Comparison of ENCODE assay signal across 8 cellular contexts in the genomic region with DNA sequence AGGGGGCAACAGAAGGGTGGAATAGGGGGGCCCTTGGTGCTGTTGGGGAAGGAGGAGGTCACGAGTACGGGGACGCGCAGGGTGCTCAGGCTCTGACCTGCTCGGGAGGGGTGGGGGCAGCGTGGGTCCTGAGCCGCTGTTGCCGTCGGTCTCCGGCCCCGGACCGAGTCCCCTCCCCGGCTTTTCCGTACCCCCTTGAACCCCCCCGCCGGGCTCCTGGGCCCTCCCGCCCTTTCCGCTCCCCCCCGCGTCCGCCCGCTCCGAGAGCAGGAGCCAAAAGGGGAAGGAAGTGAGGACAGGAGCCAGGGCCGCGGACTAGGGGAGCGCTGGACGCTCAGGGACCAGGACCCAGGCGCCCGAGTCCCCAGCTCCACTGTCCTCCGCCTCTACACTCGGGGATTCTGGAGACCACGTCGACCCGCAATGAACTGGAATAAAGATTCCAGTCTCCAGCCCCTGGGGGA. TPM values are rescaled to one million over a fixed set of nuclear protein-coding genes. Genes with fewer than 3 reads are reported as not detected.
DNase-seq lines count a peak whose midpoint lies in the region; ATAC-seq and TF ChIP-seq lines count a peak whose summit lies in the region.

A gene with protein sequence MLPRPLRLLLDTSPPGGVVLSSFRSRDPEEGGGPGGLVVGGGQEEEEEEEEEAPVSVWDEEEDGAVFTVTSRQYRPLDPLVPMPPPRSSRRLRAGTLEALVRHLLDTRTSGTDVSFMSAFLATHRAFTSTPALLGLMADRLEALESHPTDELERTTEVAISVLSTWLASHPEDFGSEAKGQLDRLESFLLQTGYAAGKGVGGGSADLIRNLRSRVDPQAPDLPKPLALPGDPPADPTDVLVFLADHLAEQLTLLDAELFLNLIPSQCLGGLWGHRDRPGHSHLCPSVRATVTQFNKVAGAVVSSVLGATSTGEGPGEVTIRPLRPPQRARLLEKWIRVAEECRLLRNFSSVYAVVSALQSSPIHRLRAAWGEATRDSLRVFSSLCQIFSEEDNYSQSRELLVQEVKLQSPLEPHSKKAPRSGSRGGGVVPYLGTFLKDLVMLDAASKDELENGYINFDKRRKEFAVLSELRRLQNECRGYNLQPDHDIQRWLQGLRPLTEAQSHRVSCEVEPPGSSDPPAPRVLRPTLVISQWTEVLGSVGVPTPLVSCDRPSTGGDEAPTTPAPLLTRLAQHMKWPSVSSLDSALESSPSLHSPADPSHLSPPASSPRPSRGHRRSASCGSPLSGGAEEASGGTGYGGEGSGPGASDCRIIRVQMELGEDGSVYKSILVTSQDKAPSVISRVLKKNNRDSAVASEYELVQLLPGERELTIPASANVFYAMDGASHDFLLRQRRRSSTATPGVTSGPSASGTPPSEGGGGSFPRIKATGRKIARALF (minus strand): TSS at position 170 of the 464 bp plus-strand sequence. CDS start 332 bp downstream, outside the sequence.

- intact Hi-C loops in Panc1 (cut with micrococcal nuclease; ENCODE audit: unreplicated experiment): no loop called here
- intact Hi-C loops in head of caudate nucleus (cut with DNase I): loop anchor here (1.0 to 10.0 kb wide), 2 partner anchors 10 to 116 kb away; a partner anchor contains a TSS

- BruUV-seq in Panc1 (replicated peaks; lab: Mats Ljungman, UMichigan): no TSS peak

- peak within 1 kb of the TSS; percentile 86 for H3K4me3 ChIP-seq in ACC112 (ENCODE audit: low read depth, low read length)
- H3K4me3 ChIP-seq in Panc1 (ENCODE audit: low read depth in 2 of 2, low read length in 2 of 2): peak within 1 kb of the TSS; percentile 72 to 80

- peak within 1 kb of the TSS; percentile 30 for H2AFZ ChIP-seq in ACC112 (ENCODE audit: low read length, unreplicated experiment)

- H3K36me3 ChIP-seq in ACC112 (ENCODE audit: insufficient read depth, low read length) (no peaks in the 10 kb centered on the region; the same call in 1 of the 2 replicates), Panc1 (ENCODE audit: control insufficient read depth, insufficient read depth, low read length) (peaks cover 10% of the 10 kb centered on the region)

- TF ChIP-seq CTCF in Panc1 (IDR thresholded peaks at IDR 0.05): no peak

- H3K36me3 Mint-ChIP-seq in activated naive CD8-positive, alpha-beta T cell treated with anti-CD3 and anti-CD28 coated beads for 36 hours: peaks cover 36% of the 10 kb centered on the region

- no peaks in the 10 kb centered on the region for H3K9me3 Mint-ChIP-seq in activated naive CD8-positive, alpha-beta T cell treated with anti-CD3 and anti-CD28 coated beads for 36 hours

- no peaks in the 10 kb centered on the region for H3K9me3 ChIP-seq in Panc1 (ENCODE audit: control insufficient read depth, insufficient read depth, low read depth, low read length)

- POLR2A ChIA-PET in Panc1 (lab: Charles Lee): interaction anchor here (0.6 to 1.1 kb wide), 2 partner anchors 9 to 255 kb away, joined by 3 read pairs; a partner anchor contains a TSS

- peak within 1 kb of the TSS; percentile 95 for H3K27ac ChIP-seq in ACC112 (ENCODE audit: low read depth, low read length)
- H3K27ac ChIP-seq in Panc1 (ENCODE audit: low read length): peak within 1 kb of the TSS; percentile 97

- peak; percentile 22 for ATAC-seq in GM18498 (IDR thresholded peaks at IDR 0.05; ENCODE audit: unreplicated experiment)
- peak; percentile 9 for ATAC-seq in HG03139 (IDR thresholded peaks at IDR 0.05; ENCODE audit: unreplicated experiment)
- peak; percentile 32 for ATAC-seq in Panc1
- ATAC-seq in HG02870 (IDR thresholded peaks at IDR 0.05; ENCODE audit: unreplicated experiment): no peak

- CTCF ChIA-PET in Panc1 (lab: Charles Lee): interaction anchor here (0.6 to 1.6 kb wide), 3 partner anchors 19 to 84 kb away, joined by 5 to 9 read pairs (median 5); a partner anchor contains a TSS

- H3K27ac Mint-ChIP-seq in activated naive CD8-positive, alpha-beta T cell treated with anti-CD3 and anti-CD28 coated beads for 36 hours: peak within 1 kb of the TSS; percentile 96

- DNase-seq in Panc1 (ENCODE audit: low read depth, low spot score) (no peak), head of caudate nucleus (peak; percentile 56 to 90 (median 83)), nucleus accumbens (lab: John Stamatoyannopoulos, UW) (peak in 49 of 56 donors; percentile 50 to 90 (median 80))
- peak; percentile 58 for DNase-seq in activated naive CD8-positive, alpha-beta T cell treated with anti-CD3 and anti-CD28 coated beads for 36 hours

- peak within 1 kb of the TSS; percentile 94 for H3K4me3 Mint-ChIP-seq in activated naive CD8-positive, alpha-beta T cell treated with anti-CD3 and anti-CD28 coated beads for 36 hours

- in situ Hi-C loops in Panc1 (cut with HindIII; ENCODE audit: low pct_unique_long_range_greater_than_20kb, low sequenced_read_pairs): no loop called here

- H3K27me3 ChIP-seq in ACC112 (ENCODE audit: insufficient read depth, low read length) (no peaks in the 10 kb centered on the region), Panc1 (ENCODE audit: control insufficient read depth, insufficient read depth, low read length) (no peaks in the 10 kb centered on the region)

- peaks cover 5% of the 10 kb centered on the region for H3K27me3 Mint-ChIP-seq in activated naive CD8-positive, alpha-beta T cell treated with anti-CD3 and anti-CD28 coated beads for 36 hours

- peaks cover 10% of the 10 kb centered on the region for H3K79me2 ChIP-seq in ACC112 (ENCODE audit: control insufficient read depth, insufficient read depth, low read length, unreplicated experiment)

- peaks cover 32% of the 10 kb centered on the region for H3K4me1 Mint-ChIP-seq in activated naive CD8-positive, alpha-beta T cell treated with anti-CD3 and anti-CD28 coated beads for 36 hours

- peaks cover 6% of the 10 kb centered on the region for H3K4me1 ChIP-seq in ACC112 (ENCODE audit: control insufficient read depth, insufficient read depth, low read length, unreplicated experiment)
- H3K4me1 ChIP-seq in Panc1 (ENCODE audit: control insufficient read depth, insufficient read depth, low read length): peaks cover 13% of the 10 kb centered on the region

RNA-seq across cellular contexts. Expression of the gene that starts here (rescaled TPM):
- total RNA-seq in Panc1 (2021; ENCODE audit: unreplicated experiment): 84.4 TPM
- 102 TPM for polyA plus RNA-seq in Panc1 (2012; ENCODE audit: insufficient read length)
- total RNA-seq in activated naive CD8-positive, alpha-beta T cell treated with anti-CD3 and anti-CD28 coated beads for 36 hours: 10 to 100 TPM; 15.0 to 17.7 TPM
